Comparison of ENCODE assay signal across 9 cellular contexts in the genomic region with DNA sequence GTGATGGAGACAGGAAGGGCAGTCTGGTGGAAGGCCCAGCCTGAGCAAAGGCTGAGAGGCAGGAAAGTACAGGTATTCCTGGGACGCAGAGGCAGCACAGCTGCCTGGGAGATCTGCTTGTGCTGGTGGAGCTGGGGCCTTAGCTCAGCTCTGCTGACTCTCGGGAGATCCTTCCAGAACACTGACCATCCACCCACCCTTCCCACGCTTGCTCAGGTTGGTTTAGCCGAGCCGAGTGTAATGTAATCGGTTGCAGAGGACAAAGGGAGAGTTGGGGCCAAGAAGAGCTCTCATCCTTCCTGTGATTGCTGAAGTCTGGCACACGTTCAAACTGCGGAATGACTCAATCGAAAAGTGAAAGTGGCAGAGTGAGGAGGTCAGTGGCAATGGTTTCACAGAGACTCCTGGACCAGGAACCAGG. TPM values are rescaled to one million over a fixed set of nuclear protein-coding genes. Genes with fewer than 3 reads are reported as not detected.
DNase-seq lines count a peak whose midpoint lies in the region; ATAC-seq lines count a peak whose summit lies in the region.
"Had no signal": no experiment of that assay in that cellular context is flagged by ENCODE, and none has a peak within 500 bp of the region (broad histone marks: within the 10 kb centered on the region; RNA-seq: fewer than 3 reads in every experiment).

No MANE protein-coding gene starts in this region.

- peaks cover 3 to 16% of the 10 kb centered on the region in 2 donors for H3K27me3 Mint-ChIP-seq in stimulated activated naive B cell treated with anti-CD40 and anti-IgM and Interleukin-4, amounts not matched to agents 10 μg/mL and 1 μg/mL and 100 μg/mL, for 72 hours

- no peak for ATAC-seq in stimulated activated naive B cell treated with anti-CD40 and anti-IgM and Interleukin-4, amounts not matched to agents 10 μg/mL and 1 μg/mL and 100 μg/mL, for 72 hours (replicated peaks)

- H3K4me1 Mint-ChIP-seq in stimulated activated naive B cell treated with anti-CD40 and anti-IgM and Interleukin-4, amounts not matched to agents 10 μg/mL and 1 μg/mL and 100 μg/mL, for 72 hours: peaks cover 0 to 8% of the 10 kb centered on the region in 2 donors

- in situ Hi-C loops in T47D (cut with HindIII; ENCODE audit: low pct_unique_long_range_greater_than_20kb, low sequenced_read_pairs) (no loop called here), KBM-7 (cut with MboI; ENCODE audit: low pct_unique_long_range_greater_than_20kb, low sequenced_read_pairs) (no loop called here)

- H3K36me3 Mint-ChIP-seq in stimulated activated naive B cell treated with anti-CD40 and anti-IgM and Interleukin-4, amounts not matched to agents 10 μg/mL and 1 μg/mL and 100 μg/mL, for 72 hours: peaks cover 3 to 4% of the 10 kb centered on the region in 2 donors

- peaks cover 12 to 19% of the 10 kb centered on the region in 2 donors for H3K9me3 Mint-ChIP-seq in stimulated activated naive B cell treated with anti-CD40 and anti-IgM and Interleukin-4, amounts not matched to agents 10 μg/mL and 1 μg/mL and 100 μg/mL, for 72 hours

- H3K4me3 Mint-ChIP-seq in stimulated activated naive B cell treated with anti-CD40 and anti-IgM and Interleukin-4, amounts not matched to agents 10 μg/mL and 1 μg/mL and 100 μg/mL, for 72 hours: no peak overlapping the region

- peak; percentile 93 for DNase-seq in ELR (ENCODE audit: low read depth)
- peak; percentile 78 for DNase-seq in LoVo (ENCODE audit: low spot score)
- peak; percentile 31 to 57 for DNase-seq in T47D (ENCODE audit: low read depth in 1 of 2, low spot score in 1 of 2)
- peak; percentile 94 for DNase-seq in myocyte (ENCODE audit: low read depth)
- no peak for DNase-seq in KBM-7
- DNase-seq in stimulated activated naive B cell treated with anti-CD40 and anti-IgM and Interleukin-4, amounts not matched to agents 10 μg/mL and 1 μg/mL and 100 μg/mL, for 72 hours: no peak
- no peak for DNase-seq in GM19240 (ENCODE audit: insufficient read length, low spot score)
- DNase-seq in HuH-7 (ENCODE audit: low spot score): no peak

- H3K27ac Mint-ChIP-seq in stimulated activated naive B cell treated with anti-CD40 and anti-IgM and Interleukin-4, amounts not matched to agents 10 μg/mL and 1 μg/mL and 100 μg/mL, for 72 hours: no peak overlapping the region

RNA-seq across cellular contexts. Expression of gene GPR78, which starts 43.1 kb away (rescaled TPM):
- 0.36 and 0.51 TPM in 2 replicates for total RNA-seq in myocyte
- 0.63 TPM for polyA plus RNA-seq in myocyte (2012)
- total RNA-seq: subcutaneous adipose tissue had no signal

RNA-seq across cellular contexts. Expression of gene CPZ, which starts 55.5 kb away (rescaled TPM):
- 22.5 and 31.3 TPM in 2 replicates for total RNA-seq in myocyte
- polyA plus RNA-seq in myocyte (2012): 30.6 TPM

Comparison
In these comparisons a context has a peak if more than half of its experiments do, and no peak if none do; other contexts are left out.
1. DNase-seq: peak in ELR (single experiment), LoVo (single experiment), T47D (2 of 2) and myocyte (single experiment); none in KBM-7 (single experiment), stimulated activated naive B cell treated with anti-CD40 and anti-IgM and Interleukin-4, amounts not matched to agents 10 μg/mL and 1 μg/mL and 100 μg/mL, for 72 hours (single experiment), GM19240 (single experiment) and HuH-7 (single experiment).